Comparison of ENCODE assay signal across 1 cellular context in the genomic region with DNA sequence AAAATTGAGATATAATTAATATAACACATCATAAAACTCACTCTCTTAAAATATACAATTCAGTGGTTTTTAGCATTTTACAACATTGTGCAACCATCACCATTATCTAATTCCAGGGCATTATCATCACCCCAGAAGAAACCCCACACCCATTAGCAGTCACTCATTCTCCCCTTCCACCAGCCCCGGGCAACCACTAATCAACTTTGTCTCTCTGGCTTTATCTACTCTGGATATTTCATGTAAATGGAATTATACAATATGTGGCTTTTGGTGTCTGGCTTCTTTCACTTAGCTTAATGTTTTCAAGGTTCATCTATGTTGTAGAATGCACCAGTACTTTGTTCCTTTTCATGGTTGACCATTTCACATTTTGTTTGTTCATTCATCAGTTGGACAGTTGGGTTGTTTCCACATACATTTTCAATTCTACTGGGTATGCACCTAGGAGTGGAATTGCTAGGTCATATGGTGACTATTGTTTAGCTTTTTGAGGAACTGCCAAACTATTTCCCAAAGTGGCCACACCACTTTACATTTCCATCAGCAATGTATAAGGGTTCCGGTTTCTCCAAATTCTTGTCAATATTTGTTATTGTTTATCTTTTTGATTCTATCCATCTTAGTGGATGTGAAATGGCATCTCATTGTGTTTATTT.
TF ChIP-seq lines count a peak whose summit lies in the region.

No MANE protein-coding gene starts in this region.

TF ChIP-seq in K562, 482 proteins besides CTCF, POLR2A, EP300 and RAD21 (continued from another document):
- TF ChIP-seq, protein P1, sequence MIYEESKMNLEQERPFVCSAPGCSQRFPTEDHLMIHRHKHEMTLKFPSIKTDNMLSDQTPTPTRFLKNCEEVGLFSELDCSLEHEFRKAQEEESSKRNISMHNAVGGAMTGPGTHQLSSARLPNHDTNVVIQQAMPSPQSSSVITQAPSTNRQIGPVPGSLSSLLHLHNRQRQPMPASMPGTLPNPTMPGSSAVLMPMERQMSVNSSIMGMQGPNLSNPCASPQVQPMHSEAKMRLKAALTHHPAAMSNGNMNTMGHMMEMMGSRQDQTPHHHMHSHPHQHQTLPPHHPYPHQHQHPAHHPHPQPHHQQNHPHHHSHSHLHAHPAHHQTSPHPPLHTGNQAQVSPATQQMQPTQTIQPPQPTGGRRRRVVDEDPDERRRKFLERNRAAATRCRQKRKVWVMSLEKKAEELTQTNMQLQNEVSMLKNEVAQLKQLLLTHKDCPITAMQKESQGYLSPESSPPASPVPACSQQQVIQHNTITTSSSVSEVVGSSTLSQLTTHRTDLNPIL (CRISPR knock-in tag; IDR thresholded peaks at IDR 0.05) = no peak
- TF ChIP-seq ZNF609 (CRISPR knock-in tag; IDR thresholded peaks at IDR 0.05; ENCODE audit: borderline replicate concordance) = no peak
- TF ChIP-seq TAF7 (tag; IDR thresholded peaks at IDR 0.05) = no peak
- no peak for TF ChIP-seq YBX1 (IDR thresholded peaks at IDR 0.05)
- peak; percentile 78 for TF ChIP-seq CEBPB (tag; IDR thresholded peaks at IDR 0.05)
- TF ChIP-seq CEBPG (CRISPR knock-in tag; IDR thresholded peaks at IDR 0.05) = no peak
- peak in 1 of 2 experiments; percentile 60; a peak in 1 of 4 replicates for TF ChIP-seq CEBPG (tag; conservative IDR thresholded peaks at IDR 0.05 in 1 of 2, IDR thresholded peaks at IDR 0.05 in 1 of 2)
